ENCODE assay signal across 1 cellular context in the genomic region with DNA sequence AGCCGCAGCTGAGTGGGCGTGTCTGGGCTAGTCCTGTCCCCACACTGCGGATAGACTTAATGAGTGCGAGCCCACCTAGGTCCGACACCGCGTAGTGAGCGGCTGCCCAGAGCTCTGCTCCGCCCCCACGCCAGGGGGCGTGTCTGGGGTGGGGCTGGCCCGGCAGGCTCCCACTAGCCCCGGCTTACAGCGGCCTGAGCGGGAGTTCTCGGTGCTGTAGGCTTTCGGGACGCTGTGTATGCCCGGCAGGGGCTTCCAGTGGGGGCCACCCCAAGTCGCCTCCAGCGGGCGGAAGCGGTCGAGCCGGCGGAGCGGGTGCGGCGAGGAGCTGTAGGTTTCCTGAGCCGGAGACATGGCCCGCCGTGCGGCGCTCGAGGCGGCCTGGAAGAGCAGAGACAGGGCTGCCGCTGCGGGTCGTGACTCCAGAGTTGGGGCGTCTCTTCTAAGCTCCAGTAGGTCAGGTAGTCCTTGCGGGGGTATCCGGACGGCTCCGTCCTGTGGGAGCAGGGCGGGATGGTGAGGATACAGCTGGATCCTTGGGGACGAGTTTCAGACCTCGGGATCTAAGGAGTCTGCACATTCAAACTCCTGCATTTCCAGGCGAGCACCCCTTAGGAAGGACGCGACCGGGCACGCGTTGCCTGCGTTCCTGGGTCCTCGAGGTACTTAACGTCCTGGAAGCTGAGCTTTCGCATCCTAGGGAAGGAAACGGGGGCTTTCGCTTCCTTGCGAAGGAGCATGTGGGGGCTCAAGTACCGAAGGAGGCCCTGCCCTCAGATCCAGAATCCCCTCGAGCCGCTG.
TF ChIP-seq lines count a peak whose summit lies in the region.

No MANE protein-coding gene starts in this region.

TF ChIP-seq in HEK293, 187 proteins besides CTCF, POLR2A, EP300 and RAD21 (continued from another document):
- no peak for TF ChIP-seq ZNF280D (tag by site-specific recombination; IDR thresholded peaks at IDR 0.05)
TF ChIP-seq in HEK293: peak in this region for 28.
